Comparison of ENCODE assay signal across 27 cellular contexts in genomic region chrX:3581609-3582108, GRCh38.
"Had no signal": no experiment of that assay in that cellular context is flagged by ENCODE, and none has a peak within 500 bp of the region (broad histone marks: within the 10 kb centered on the region; RNA-seq: fewer than 3 reads in every experiment).

No MANE protein-coding gene starts in this region.

- H3K27ac ChIP-seq: neural progenitor cell, ovary, parathyroid adenoma, psoas muscle, right lobe of liver, sigmoid colon, stomach, thoracic aorta, thyroid gland, tibial nerve, upper lobe of left lung, vagina had no signal

- H3K27ac Mint-ChIP-seq: naive thymus-derived CD8-positive, alpha-beta T cell; nephron; neural progenitor cell; progenitor cell of endocrine pancreas; stimulated activated effector memory CD8-positive, alpha-beta T cell treated with anti-CD3 and anti-CD28 coated beads, Interleukin-12 subunit alpha, Interleukin-12 subunit beta, amount 100 ng/mL, for 72 hours; stimulated activated naive B cell treated with anti-CD40 and anti-IgM and Interleukin-4, amounts not matched to agents 10 μg/mL and 1 μg/mL and 100 μg/mL, for 72 hours; stimulated activated naive CD8-positive, alpha-beta T cell treated with anti-CD3 and anti-CD28 coated beads, Interleukin-15, Interleukin-2, amounts not matched to agents 100 ng/mL and 50 ng/mL, for 24 hours had no signal

- DNase-seq: naive thymus-derived CD8-positive, alpha-beta T cell; occipital lobe; ovary; posterior cingulate gyrus; psoas muscle; right lobe of liver; sigmoid colon; small intestine; stimulated activated CD4-positive, alpha-beta T cell treated with anti-CD3 and anti-CD28 coated beads, Interleukin-15, amount 100 ng/mL, for 24 hours; stimulated activated CD4-positive, alpha-beta T cell treated with anti-CD3 and anti-CD28 coated beads, Interleukin-2, amount 100 ng/mL, for 24 hours; stimulated activated CD4-positive, alpha-beta T cell treated with anti-CD3 and anti-CD28 coated beads, Interleukin-2, amount 100 ng/mL, for 48 hours; stimulated activated CD4-positive, alpha-beta T cell treated with anti-CD3 and anti-CD28 coated beads, Interleukin-4, amount 100 ng/mL, for 24 hours; stimulated activated naive B cell treated with anti-CD40 and anti-IgM and Interleukin-4, amounts not matched to agents 10 μg/mL and 1 μg/mL and 100 μg/mL, for 72 hours; stimulated activated naive CD4-positive, alpha-beta T cell treated with Interleukin-2 at 50 U/mL for 16 hours; stomach; thyroid gland; trophoblast cell; upper lobe of left lung had no signal

- ATAC-seq: naive thymus-derived CD8-positive, alpha-beta T cell; psoas muscle; right lobe of liver; stimulated activated effector memory CD8-positive, alpha-beta T cell treated with anti-CD3 and anti-CD28 coated beads, Interleukin-12 subunit alpha, Interleukin-12 subunit beta, amount 100 ng/mL, for 72 hours; stimulated activated naive B cell treated with anti-CD40 and anti-IgM and Interleukin-4, amounts not matched to agents 10 μg/mL and 1 μg/mL and 100 μg/mL, for 72 hours had no signal

- H3K4me1 ChIP-seq: parathyroid adenoma, psoas muscle, right lobe of liver, sigmoid colon, stomach, thyroid gland, tibial nerve, upper lobe of left lung, vagina had no signal

- H3K4me3 ChIP-seq: neural progenitor cell, ovary, psoas muscle, right lobe of liver, sigmoid colon, stomach, thoracic aorta, thyroid gland, tibial nerve, upper lobe of left lung, vagina had no signal

- H3K4me3 Mint-ChIP-seq: naive thymus-derived CD8-positive, alpha-beta T cell; nephron; neural progenitor cell; stimulated activated effector memory CD8-positive, alpha-beta T cell treated with anti-CD3 and anti-CD28 coated beads, Interleukin-12 subunit alpha, Interleukin-12 subunit beta, amount 100 ng/mL, for 72 hours; stimulated activated naive B cell treated with anti-CD40 and anti-IgM and Interleukin-4, amounts not matched to agents 10 μg/mL and 1 μg/mL and 100 μg/mL, for 72 hours; stimulated activated naive CD8-positive, alpha-beta T cell treated with anti-CD3 and anti-CD28 coated beads, Interleukin-15, Interleukin-2, amounts not matched to agents 100 ng/mL and 50 ng/mL, for 24 hours had no signal

- H3K27me3 Mint-ChIP-seq: progenitor cell of endocrine pancreas; stimulated activated naive B cell treated with anti-CD40 and anti-IgM and Interleukin-4, amounts not matched to agents 10 μg/mL and 1 μg/mL and 100 μg/mL, for 72 hours; stimulated activated naive CD8-positive, alpha-beta T cell treated with anti-CD3 and anti-CD28 coated beads, Interleukin-15, Interleukin-2, amounts not matched to agents 100 ng/mL and 50 ng/mL, for 24 hours had no signal

- H3K9me3 ChIP-seq: ovary, psoas muscle, right lobe of liver, sigmoid colon, thoracic aorta, thyroid gland, tibial nerve, upper lobe of left lung, vagina had no signal

- H3K9me3 Mint-ChIP-seq: neural progenitor cell; stimulated activated effector memory CD8-positive, alpha-beta T cell treated with anti-CD3 and anti-CD28 coated beads, Interleukin-12 subunit alpha, Interleukin-12 subunit beta, amount 100 ng/mL, for 72 hours; stimulated activated naive CD8-positive, alpha-beta T cell treated with anti-CD3 and anti-CD28 coated beads, Interleukin-15, Interleukin-2, amounts not matched to agents 100 ng/mL and 50 ng/mL, for 24 hours had no signal

- H3K27me3 ChIP-seq: neural progenitor cell, ovary, right lobe of liver, sigmoid colon, stomach, thyroid gland, tibial nerve, upper lobe of left lung, vagina had no signal

- H3K36me3 ChIP-seq: neural progenitor cell, ovary, right lobe of liver, sigmoid colon, stomach, thoracic aorta, thyroid gland, tibial nerve, upper lobe of left lung, vagina had no signal

- H3K36me3 Mint-ChIP-seq: neural progenitor cell; stimulated activated effector memory CD8-positive, alpha-beta T cell treated with anti-CD3 and anti-CD28 coated beads, Interleukin-12 subunit alpha, Interleukin-12 subunit beta, amount 100 ng/mL, for 72 hours had no signal
